8 cellular contexts compared by ENCODE assay signal in genomic region chr14:73786632-73786941, GRCh38.
DNase-seq lines count a peak whose midpoint lies in the region; ATAC-seq and TF ChIP-seq lines count a peak whose summit lies in the region.

No MANE protein-coding gene starts in this region.

- H3K36me3 ChIP-seq in DOHH2 (ENCODE audit: control insufficient read depth, low read length) (peaks cover 27% of the 10 kb centered on the region), H7 (replicated peaks; ENCODE audit: control insufficient read depth, insufficient read depth, low read length) (no peaks in the 10 kb centered on the region), SK-N-MC (ENCODE audit: insufficient read depth, low read length) (no peaks in the 10 kb centered on the region), esophagus (ENCODE audit: control insufficient read depth in 2 of 2, insufficient read depth in 2 of 2, low read length in 1 of 2) (peaks cover 0 to 4% of the 10 kb centered on the region in 2 donors)

- peaks cover 65% of the 10 kb centered on the region for H3K79me2 ChIP-seq in DOHH2 (ENCODE audit: control insufficient read depth, low read length)

- H3K4me1 ChIP-seq in DOHH2 (ENCODE audit: control insufficient read depth, low read length) (peaks cover 61% of the 10 kb centered on the region), esophagus (ENCODE audit: control insufficient read depth in 2 of 2, insufficient read depth in 2 of 2, low read length in 1 of 2) (peaks cover 7 to 20% of the 10 kb centered on the region in 2 donors)

- H3K4me3 ChIP-seq in DOHH2 (ENCODE audit: low read length) (peak overlapping the region; percentile 81), H7 (ENCODE audit: insufficient read depth, low read depth, low read length) (peak overlapping the region; percentile 67), SK-N-MC (peak overlapping the region; percentile 81), esophagus (ENCODE audit: low read depth in 1 of 2, low read length in 2 of 2) (peak overlapping the region; percentile 74 to 79)

- H3K27ac ChIP-seq in DOHH2 (ENCODE audit: low read depth, low read length) (peak overlapping the region; percentile 82), SK-N-MC (peak overlapping the region; percentile 86), esophagus (ENCODE audit: low read depth in 2 of 2, low read length in 1 of 2) (peak overlapping the region; percentile 88 to 98)

- H4K20me1 ChIP-seq in DOHH2 (ENCODE audit: control insufficient read depth, insufficient read depth, low read depth, low read length), result no peaks in the 10 kb centered on the region

- POLR2A ChIA-PET in naive thymus-derived CD8-positive, alpha-beta T cell (lab: Charles Lee), result interaction anchor here (0.6 to 10.6 kb wide), 22 partner anchors 9 to 899 kb away, joined by 3 to 387 read pairs (median 4); partner anchors contain the start of genes PNMA1, PTGR2 and RIOX1

- no peaks in the 10 kb centered on the region for H3K9me3 ChIP-seq in DOHH2 (ENCODE audit: control insufficient read depth, insufficient read depth, low read length)
- H3K9me3 ChIP-seq in SK-N-MC (ENCODE audit: low read depth, low read length), result no peaks in the 10 kb centered on the region
- no peaks in the 10 kb centered on the region for H3K9me3 ChIP-seq in esophagus (ENCODE audit: control insufficient read depth in 2 of 2, insufficient read depth in 1 of 2, low read depth in 1 of 2, low read length in 1 of 2)

- H3K9me3 Mint-ChIP-seq in naive thymus-derived CD8-positive, alpha-beta T cell, result no peaks in the 10 kb centered on the region

- H3K27me3 ChIP-seq in DOHH2 (ENCODE audit: control insufficient read depth, low read length) (no peaks in the 10 kb centered on the region), H7 (ENCODE audit: control insufficient read depth, insufficient read depth, low read length) (peaks cover 23% of the 10 kb centered on the region), esophagus (ENCODE audit: control insufficient read depth in 1 of 2, insufficient read depth in 2 of 2, low read length in 2 of 2) (no peaks in the 10 kb centered on the region)

- H3K9ac ChIP-seq in SK-N-MC (ENCODE audit: insufficient read length), result peak overlapping the region; percentile 89

- H3K27me3 Mint-ChIP-seq in naive thymus-derived CD8-positive, alpha-beta T cell, result no peaks in the 10 kb centered on the region

- peaks cover 34 to 67% (median 61%) of the 10 kb centered on the region in 4 donors for H3K4me1 Mint-ChIP-seq in naive thymus-derived CD8-positive, alpha-beta T cell

- peak overlapping the region; percentile 79 to 99 (median 96) for H3K27ac Mint-ChIP-seq in naive thymus-derived CD8-positive, alpha-beta T cell

- DNase-seq in H7, result no peak
- DNase-seq in SK-N-MC (ENCODE audit: low read depth, low spot score), result no peak
- DNase-seq in naive thymus-derived CD8-positive, alpha-beta T cell, result no peak
- DNase-seq in activated CD4-positive, CD25-positive, alpha-beta regulatory T cell (lab: John Stamatoyannopoulos, UW), result no peak
- no peak for DNase-seq in NCI-H2029 treated with DMSO at 0.1 percent for 48 hours (lab: John Stamatoyannopoulos, UW)

- no peak for TF ChIP-seq CTCF in DOHH2 (IDR thresholded peaks at IDR 0.05; ENCODE audit: low read depth, low read length, poor library complexity, severe bottlenecking)

- peaks cover 0 to 4% (median 0%) of the 10 kb centered on the region in 3 donors for H3K36me3 Mint-ChIP-seq in naive thymus-derived CD8-positive, alpha-beta T cell

- no peaks in the 10 kb centered on the region for H3K9me2 ChIP-seq in DOHH2 (replicated peaks; ENCODE audit: control insufficient read depth, low read length)

- peaks cover 7% of the 10 kb centered on the region for H3F3A ChIP-seq in DOHH2 (ENCODE audit: control insufficient read depth, insufficient read depth)

- no peak for ATAC-seq in naive thymus-derived CD8-positive, alpha-beta T cell
- no peak for ATAC-seq in GM21619 (IDR thresholded peaks at IDR 0.05; ENCODE audit: unreplicated experiment)

- peak overlapping the region; percentile 77 for H3K4me2 ChIP-seq in DOHH2 (ENCODE audit: low read length)

- 0 to 1% methylated on average over 13 to 23 of the region's 23 CpGs for WGBS in esophagus, 2 donors

- H3K4me3 Mint-ChIP-seq in naive thymus-derived CD8-positive, alpha-beta T cell, result peak overlapping the region; percentile 94 to 98 (median 95)
